27 cellular contexts compared by ENCODE assay signal in the genomic region with DNA sequence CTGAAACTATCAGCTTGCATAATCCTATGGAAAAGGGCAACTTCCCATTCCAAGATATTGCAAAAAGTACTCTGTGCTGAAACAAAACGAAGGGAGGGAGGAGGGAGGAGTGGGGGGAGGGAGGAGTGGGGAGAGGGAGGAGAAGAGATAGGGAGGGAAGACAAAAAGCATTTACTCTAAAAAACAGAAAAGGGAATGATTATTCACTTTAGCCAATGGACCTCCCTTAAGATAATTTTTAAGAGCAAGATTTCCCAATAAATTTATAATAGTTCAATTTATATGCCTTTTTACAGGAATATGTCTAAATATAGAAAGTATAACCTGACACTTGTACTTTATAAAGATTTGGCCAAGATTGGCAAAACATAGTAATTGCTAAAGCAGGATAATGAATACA.
"Had no signal": no experiment of that assay in that cellular context is flagged by ENCODE, and none has a peak within 500 bp of the region (broad histone marks: within the 10 kb centered on the region; RNA-seq: fewer than 3 reads in every experiment).

No MANE protein-coding gene starts in this region.

- H3K4me3 ChIP-seq: esophagus muscularis mucosa had no signal

- H3K36me3 ChIP-seq: brain microvascular endothelial cell, esophagus muscularis mucosa, WERI-Rb-1 had no signal

- H3K27ac ChIP-seq: brain microvascular endothelial cell, esophagus muscularis mucosa, WERI-Rb-1 had no signal

- H3K27me3 ChIP-seq: brain microvascular endothelial cell, esophagus muscularis mucosa had no signal

- DNase-seq: activated B cell treated with CpG ODN at 0.5 μM for 24 hours; activated CD4-positive, alpha-beta T cell treated with anti-CD3 and anti-CD28 coated beads for 48 hours; activated CD4-positive, alpha-beta T cell treated with anti-CD3 and anti-CD28 coated beads, Interleukin-2, amount 50 U/mL, for 1 hour; activated CD4-positive, alpha-beta T cell treated with anti-CD3 and anti-CD28 coated beads, Interleukin-2, amount 50 U/mL, for 48 hours; activated CD8-positive, alpha-beta memory T cell treated with anti-CD3 and anti-CD28 coated beads for 24 hours; activated CD8-positive, alpha-beta T cell treated with anti-CD3 and anti-CD28 coated beads for 36 hours; activated effector memory CD4-positive, alpha-beta T cell treated with anti-CD3 and anti-CD28 coated beads, Interleukin-2, amount 50 U/mL, for 16 hours; activated naive CD4-positive, alpha-beta T cell treated with anti-CD3 and anti-CD28 coated beads for 36 hours; activated naive CD8-positive, alpha-beta T cell treated with anti-CD3 and anti-CD28 coated beads for 36 hours; activated naive CD8-positive, alpha-beta T cell treated with anti-CD3 and anti-CD28 coated beads, Interleukin-2, amount 50 U/mL, for 24 hours; activated T-cell treated with anti-CD3 and anti-CD28 coated beads, Interleukin-2, amount 50 U/mL, for 48 hours; amniotic stem cell; anterior cingulate cortex; brain microvascular endothelial cell; cortex of kidney; dermis blood vessel endothelial cell; effector CD4-positive, alpha-beta T cell; effector memory CD8-positive, alpha-beta T cell; erythroblast; foreskin melanocyte; head of caudate nucleus; T-helper 1 cell; T-helper 17 cell; T1000; WERI-Rb-1 had no signal

- ATAC-seq: activated CD4-positive, CD25-positive, alpha-beta regulatory T cell treated with anti-CD3 and anti-CD28 coated beads, Interleukin-2, amount 50 U/mL, for 24 hours; activated CD8-positive, alpha-beta T cell treated with anti-CD3 and anti-CD28 coated beads for 36 hours; activated naive CD8-positive, alpha-beta T cell treated with anti-CD3 and anti-CD28 coated beads, Interleukin-2, amount 50 U/mL, for 24 hours; effector memory CD8-positive, alpha-beta T cell; T-helper 17 cell had no signal

- H3K9me3 ChIP-seq: esophagus muscularis mucosa had no signal
